Comparison of ENCODE assay signal across 8 cellular contexts in genomic region chr3:124639406-124640237, GRCh38.
DNase-seq lines count a peak whose midpoint lies in the region; ATAC-seq, FAIRE-seq and TF ChIP-seq lines count a peak whose summit lies in the region.

No MANE protein-coding gene starts in this region.

- POLR2A ChIA-PET in HEK293 (lab: Yijun Ruan, JAX), result interaction anchor here (0.6 kb wide), 1 partner anchor 775 kb away, joined by 3 read pairs; no protein-coding TSS in a partner anchor

- no peaks in the 10 kb centered on the region for H4K20me1 ChIP-seq in hepatocyte (ENCODE audit: insufficient read depth, poor library complexity, severe bottlenecking)

- no peaks in the 10 kb centered on the region for H3K4me1 ChIP-seq in HEK293 (ENCODE audit: control insufficient read depth, insufficient read depth, low read length)
- peaks cover 36% of the 10 kb centered on the region for H3K4me1 ChIP-seq in hepatocyte (ENCODE audit: insufficient read depth)
- H3K4me1 ChIP-seq in kidney (ENCODE audit: control insufficient read depth in 1 of 2, insufficient read depth in 1 of 2, low read depth in 1 of 2, low read length in 2 of 2), result peaks cover 8 to 13% of the 10 kb centered on the region in 2 donors
- peaks cover 7% of the 10 kb centered on the region for H3K4me1 ChIP-seq in testis

- no peaks in the 10 kb centered on the region for H3K9me2 ChIP-seq in hepatocyte (replicated peaks; ENCODE audit: insufficient read depth)

- 69% methylated on average over 6 of the region's 6 CpGs for WGBS in hepatocyte (ENCODE audit: low lambda C conversion rate, missing lambda C conversion rate)
- WGBS in testis, 2 donors, result 81 to 83% methylated on average over 6 of the region's 6 CpGs

- no peak for FAIRE-seq in kidney (lab: Jason Lieb, UNC)

- H3K27me3 ChIP-seq in hepatocyte (no peaks in the 10 kb centered on the region), testis (no peaks in the 10 kb centered on the region)

- intact Hi-C loops in kidney (cut with DNase I) (no loop called here), testis (cut with DNase I; ENCODE audit: low total_unique reads) (no loop called here)

- H3K79me2 ChIP-seq in hepatocyte, result peaks cover 39% of the 10 kb centered on the region

- TF ChIP-seq POLR2A in testis (IDR thresholded peaks at IDR 0.05), result no peak

- CTCF ChIA-PET in HEK293 (lab: Yijun Ruan, JAX), result interaction anchor here (0.6 kb wide), 1 partner anchor 27 kb away, joined by 4 read pairs; no protein-coding TSS in a partner anchor

- H3K9ac ChIP-seq in kidney (ENCODE audit: low read length in 2 of 2), result no peak overlapping the region

- DNase-seq in NAMALWA (ENCODE audit: low spot score) (peak; percentile 23), hepatocyte (ENCODE audit: low spot score) (peak; percentile 43), NCI-H526 treated with DMSO at 0.1 percent for 48 hours (lab: John Stamatoyannopoulos, UW) (no peak), kidney (no peak), SHP77 treated with DMSO at 0.1 percent for 48 hours (lab: John Stamatoyannopoulos, UW) (no peak), testis (no peak)

- TF ChIP-seq CTCF in HEK293 (tag by site-specific recombination; IDR thresholded peaks at IDR 0.05) (no peak), hepatocyte (IDR thresholded peaks at IDR 0.05; ENCODE audit: poor library complexity) (no peak), kidney (IDR thresholded peaks at IDR 0.05; ENCODE audit: borderline replicate concordance, extremely low read depth, insufficient read depth) (no peak), testis (IDR thresholded peaks at IDR 0.05) (no peak)

- H3K4me2 ChIP-seq in hepatocyte, result peak overlapping the region; percentile 63

- no peak overlapping the region for H3K4me3 ChIP-seq in HEK293 (ENCODE audit: low read depth, low read length)
- no peak overlapping the region for H3K4me3 ChIP-seq in hepatocyte
- H3K4me3 ChIP-seq in kidney (ENCODE audit: low read length in 2 of 2), result no peak overlapping the region
- no peak overlapping the region for H3K4me3 ChIP-seq in testis

- ATAC-seq in GM18861 (IDR thresholded peaks at IDR 0.05; ENCODE audit: unreplicated experiment), result peak; percentile 60

- no peak overlapping the region for H3K27ac ChIP-seq in HEK293 (ENCODE audit: extremely low read depth, low read depth, low read length)
- peak overlapping the region; percentile 97 for H3K27ac ChIP-seq in hepatocyte
- no peak overlapping the region for H3K27ac ChIP-seq in kidney (ENCODE audit: low read depth in 2 of 2, low read length in 2 of 2)
- H3K27ac ChIP-seq in testis, result no peak overlapping the region

- H3K36me3 ChIP-seq in HEK293 (ENCODE audit: control insufficient read depth in 2 of 2, insufficient read depth in 1 of 2, low read length in 2 of 2) (no peaks in the 10 kb centered on the region), hepatocyte (replicated peaks; ENCODE audit: insufficient read depth, low read depth) (no peaks in the 10 kb centered on the region), kidney (ENCODE audit: control insufficient read depth in 1 of 2, insufficient read depth in 2 of 2, low read length in 2 of 2) (no peaks in the 10 kb centered on the region), testis (ENCODE audit: low read depth, missing control alignments) (no peaks in the 10 kb centered on the region)

- no peaks in the 10 kb centered on the region for H3K9me3 ChIP-seq in HEK293 (ENCODE audit: control insufficient read depth, insufficient read depth, low read depth, low read length)
- no peaks in the 10 kb centered on the region for H3K9me3 ChIP-seq in hepatocyte (ENCODE audit: low read depth)
- no peaks in the 10 kb centered on the region for H3K9me3 ChIP-seq in kidney (ENCODE audit: control insufficient read depth in 1 of 2, low read length in 2 of 2)
- no peaks in the 10 kb centered on the region for H3K9me3 ChIP-seq in testis

- no peak overlapping the region for H2AFZ ChIP-seq in hepatocyte

TF ChIP-seq in HEK293, 187 proteins besides CTCF, POLR2A, EP300 and RAD21:
- TF ChIP-seq ZNF280D (tag by site-specific recombination; IDR thresholded peaks at IDR 0.05), result no peak
- peak; percentile 21; the same call in 1 of the 2 replicates for TF ChIP-seq TCF7L2 (IDR thresholded peaks at IDR 0.05; ENCODE audit: borderline replicate concordance, low read depth, low read length)
- TF ChIP-seq ZNF366 (tag by site-specific recombination; conservative IDR thresholded peaks at IDR 0.05), result no peak

Comparison
In these comparisons a context has a peak if more than half of its experiments do, and no peak if none do; other contexts are left out.
1. DNase-seq: peak in NAMALWA (single experiment) and hepatocyte (single experiment); none in NCI-H526 treated with DMSO at 0.1 percent for 48 hours (single experiment), kidney (single experiment), SHP77 treated with DMSO at 0.1 percent for 48 hours (single experiment) and testis (single experiment).